9 cellular contexts compared by ENCODE assay signal in the genomic region with DNA sequence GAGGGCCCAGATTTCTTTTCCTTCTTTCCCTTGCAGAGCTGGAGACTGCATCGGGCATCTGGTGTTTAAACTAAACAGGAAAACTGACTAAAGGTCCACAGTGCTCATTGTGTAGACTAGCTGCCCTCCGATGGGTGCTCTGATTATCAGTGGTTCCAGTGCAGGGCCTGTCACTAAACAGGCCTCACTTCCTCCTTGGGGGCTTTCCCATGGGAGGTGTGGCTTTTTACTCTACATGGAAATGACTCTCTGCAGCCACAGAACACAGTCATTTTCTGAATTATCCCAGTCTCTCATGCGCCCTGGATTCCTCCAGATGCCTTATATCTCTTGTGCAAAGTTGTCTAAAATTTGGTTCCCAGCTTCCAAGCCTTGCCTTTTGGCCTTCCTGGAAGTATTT.
A peak's percentile ranks its signal among the peaks of the same experiment; 100 is the strongest.
DNase-seq lines count a peak whose midpoint lies in the region; ATAC-seq and TF ChIP-seq lines count a peak whose summit lies in the region.
"Had no signal": no experiment of that assay in that cellular context is flagged by ENCODE, and none has a peak within 500 bp of the region (broad histone marks: within the 10 kb centered on the region; RNA-seq: fewer than 3 reads in every experiment).

No MANE protein-coding gene starts in this region.

- TF ChIP-seq CTCF in HFFc6 (IDR thresholded peaks at IDR 0.05) (no peak), mucosa of descending colon (IDR thresholded peaks at IDR 0.05) (no peak)

- ATAC-seq in GM18867 (IDR thresholded peaks at IDR 0.05; ENCODE audit: unreplicated experiment) (peak; percentile 82), mucosa of descending colon (peak; percentile 80)

- peaks cover 45% of the 10 kb centered on the region for H3K36me3 Mint-ChIP-seq in HFFc6 (ENCODE audit: low read depth)

- H3K9me3 ChIP-seq in mucosa of descending colon = no peaks in the 10 kb centered on the region

- H3K4me1 Mint-ChIP-seq in HFFc6 (ENCODE audit: low read depth) = peaks cover 55% of the 10 kb centered on the region

- peak overlapping the region; percentile 5; the same call in 1 of the 2 replicates for H3K4me3 Mint-ChIP-seq in HFFc6

- DNase-seq in HFFc6 = no peak
- peak; percentile 13 for DNase-seq in NAMALWA (ENCODE audit: low spot score)
- DNase-seq in mucosa of descending colon = no peak
- DNase-seq in T-helper 1 cell = no peak
- no peak for DNase-seq in HPDE6-E6E7 (ENCODE audit: extremely low spot score)
- DNase-seq in activated effector memory CD4-positive, alpha-beta T cell treated with anti-CD3 and anti-CD28 coated beads, Interleukin-2, amount 50 U/mL, for 16 hours = no peak
- DNase-seq in NCI-H146 (lab: John Stamatoyannopoulos, UW) = no peak
- DNase-seq: mesendoderm had no signal

- no peak overlapping the region for H3K4me3 ChIP-seq in mucosa of descending colon

- intact Hi-C loops in mucosa of descending colon (cut with DNase I, micrococcal nuclease) = no loop called here

- peaks cover 27% of the 10 kb centered on the region for H3K27me3 Mint-ChIP-seq in HFFc6 (ENCODE audit: insufficient read depth)

- peaks cover 4% of the 10 kb centered on the region; the same call in 1 of the 2 replicates for H3K9me3 Mint-ChIP-seq in HFFc6

- no peaks in the 10 kb centered on the region for H3K36me3 ChIP-seq in mucosa of descending colon (ENCODE audit: low read depth)

- no peaks in the 10 kb centered on the region for H3K4me1 ChIP-seq in mucosa of descending colon (ENCODE audit: low read depth)

- H3K27ac Mint-ChIP-seq in HFFc6 = peak overlapping the region; percentile 65
